Comparison of ENCODE assay signal across 14 cellular contexts in genomic region chr1:4176841-4177240, GRCh38.
"Had no signal": no experiment of that assay in that cellular context is flagged by ENCODE, and none has a peak within 500 bp of the region (broad histone marks: within the 10 kb centered on the region; RNA-seq: fewer than 3 reads in every experiment).

No MANE protein-coding gene starts in this region.

- H3K36me3 ChIP-seq: breast epithelium, left lung, sigmoid colon, upper lobe of left lung had no signal

- H3K9me3 ChIP-seq: breast epithelium, left lung, sigmoid colon, upper lobe of left lung had no signal

- H3K27me3 ChIP-seq: upper lobe of left lung had no signal

- H3K4me1 ChIP-seq: breast epithelium, left lung, sigmoid colon, upper lobe of left lung had no signal

- DNase-seq: activated CD4-positive, alpha-beta T cell treated with anti-CD3 and anti-CD28 coated beads for 36 hours; activated effector memory CD4-positive, alpha-beta T cell treated with Interleukin-2 at 50 U/mL for 16 hours; activated T-cell treated with anti-CD3 and anti-CD28 coated beads, Interleukin-2, amount 50 U/mL, for 1 hour; anterior cingulate cortex; left lung; mesenchymal stem cell; occipital lobe; stimulated activated CD4-positive, alpha-beta T cell treated with anti-CD3 and anti-CD28 coated beads, Interleukin-12 subunit alpha, Interleukin-12 subunit beta, amount 100 ng/mL, for 4 hours; stimulated activated naive CD4-positive, alpha-beta T cell; upper lobe of left lung had no signal

- H3K4me3 ChIP-seq: breast epithelium, dorsolateral prefrontal cortex, left lung, sigmoid colon, upper lobe of left lung had no signal

- H3K27ac ChIP-seq: breast epithelium, dorsolateral prefrontal cortex, left lung, sigmoid colon, upper lobe of left lung, VCaP had no signal
